In genomic region chr1:248839168-248839555, GRCh38 we compare ENCODE assay signal across 8 cellular contexts. TPM values are rescaled to one million over a fixed set of nuclear protein-coding genes. Genes with fewer than 3 reads are reported as not detected.
A peak's percentile ranks its signal among the peaks of the same experiment; 100 is the strongest.
DNase-seq lines count a peak whose midpoint lies in the region; ATAC-seq and TF ChIP-seq lines count a peak whose summit lies in the region.

No MANE protein-coding gene starts in this region.

- intact Hi-C loops in left ventricle myocardium inferior (cut with micrococcal nuclease): no loop called here
- intact Hi-C loops in Right ventricle myocardium inferior (cut with DNase I): loop anchor here (2.0 kb wide), 1 partner anchor 68 kb away; the partner anchor contains the start of gene PGBD2
- intact Hi-C loops in uterus (cut with DNase I; ENCODE audit: low total_unique reads): loop anchor here (2.0 kb wide), 1 partner anchor 20 kb away; the partner anchor contains the start of gene ZNF692

- TF ChIP-seq POLR2A in uterus (IDR thresholded peaks at IDR 0.05): no peak

- H3K4ac ChIP-seq in mesendoderm (ENCODE audit: low read depth, low read length): no peak overlapping the region

- H2AK5ac ChIP-seq in mesendoderm (ENCODE audit: low read length): no peak overlapping the region

- H3K27ac ChIP-seq in left ventricle myocardium inferior (replicated peaks): peak overlapping the region; percentile 100
- peak overlapping the region; percentile 99 for H3K27ac ChIP-seq in brain microvascular endothelial cell
- peak overlapping the region; percentile 58 for H3K27ac ChIP-seq in mesendoderm (ENCODE audit: low read depth, low read length)
- H3K27ac ChIP-seq in uterus: peak overlapping the region; percentile 99

- WGBS in mesendoderm (ENCODE audit: extremely low coverage, insufficient coverage, low lambda C conversion rate): no CpG with 5 or more reads among the region's 10 CpGs

- H3K4me1 ChIP-seq in left ventricle myocardium inferior (peaks cover 64% of the 10 kb centered on the region), mesendoderm (ENCODE audit: control insufficient read depth, low read depth, low read length) (peaks cover 5% of the 10 kb centered on the region), uterus (peaks cover 0 to 9% of the 10 kb centered on the region in 2 donors)

- peak overlapping the region; percentile 98 for H3K4me2 ChIP-seq in mesendoderm (ENCODE audit: low read length)

- peaks cover 4% of the 10 kb centered on the region for H3K79me1 ChIP-seq in mesendoderm (ENCODE audit: low read length)

- H2BK120ac ChIP-seq in mesendoderm (ENCODE audit: low read depth, low read length): no peak overlapping the region

- H3K4me3 ChIP-seq in left ventricle myocardium inferior: peak overlapping the region; percentile 91
- H3K4me3 ChIP-seq in brain microvascular endothelial cell (ENCODE audit: low read depth, low read length): peak overlapping the region; percentile 83
- peak overlapping the region; percentile 79 for H3K4me3 ChIP-seq in mesendoderm (ENCODE audit: low read length)
- H3K4me3 ChIP-seq in uterus: peak overlapping the region; percentile 90 to 93

- H3K18ac ChIP-seq in mesendoderm (ENCODE audit: low read length): no peak overlapping the region

- no peak overlapping the region for H2BK5ac ChIP-seq in mesendoderm (ENCODE audit: low read length)

- peak overlapping the region; percentile 96 for H3K9ac ChIP-seq in mesendoderm (ENCODE audit: low read length)

- H3K27me3 ChIP-seq in left ventricle myocardium inferior (ENCODE audit: low read depth): no peaks in the 10 kb centered on the region
- H3K27me3 ChIP-seq in brain microvascular endothelial cell (replicated peaks): no peaks in the 10 kb centered on the region
- no peaks in the 10 kb centered on the region for H3K27me3 ChIP-seq in mesendoderm (ENCODE audit: insufficient read depth, low read length, poor library complexity)
- no peaks in the 10 kb centered on the region for H3K27me3 ChIP-seq in uterus

- H3K79me2 ChIP-seq in mesendoderm (ENCODE audit: control insufficient read depth, insufficient read depth, low read length): peaks cover 6% of the 10 kb centered on the region

- H4K5ac ChIP-seq in mesendoderm (ENCODE audit: low read length): no peak overlapping the region

- in situ Hi-C loops in brain microvascular endothelial cell (cut with HindIII; ENCODE audit: low pct_ligation_motif_present, low sequenced_read_pairs): no loop called here

- peak overlapping the region; percentile 98 for H3K56ac ChIP-seq in mesendoderm (ENCODE audit: low read length)

- no peak overlapping the region for H4K8ac ChIP-seq in mesendoderm (ENCODE audit: low read depth, low read length)

- H3K36me3 ChIP-seq in left ventricle myocardium inferior: no peaks in the 10 kb centered on the region
- no peaks in the 10 kb centered on the region for H3K36me3 ChIP-seq in brain microvascular endothelial cell (replicated peaks)
- no peaks in the 10 kb centered on the region for H3K36me3 ChIP-seq in mesendoderm (ENCODE audit: control insufficient read depth, insufficient read depth, low read length)
- no peaks in the 10 kb centered on the region for H3K36me3 ChIP-seq in uterus

- H3K9me3 ChIP-seq in left ventricle myocardium inferior (replicated peaks) (no peaks in the 10 kb centered on the region), uterus (no peaks in the 10 kb centered on the region)

- ATAC-seq in Right ventricle myocardium inferior (no peak), HG02610 (IDR thresholded peaks at IDR 0.05; ENCODE audit: unreplicated experiment) (no peak)

- no peak overlapping the region for H3K23ac ChIP-seq in mesendoderm (ENCODE audit: low read length)

- H2BK15ac ChIP-seq in mesendoderm (replicated peaks; ENCODE audit: low read depth): no peak overlapping the region

- TF ChIP-seq CTCF in left ventricle myocardium inferior (IDR thresholded peaks at IDR 0.05; ENCODE audit: borderline replicate concordance) (no peak), brain microvascular endothelial cell (IDR thresholded peaks at IDR 0.05; ENCODE audit: low read depth, low read length, missing control alignments) (no peak), uterus (IDR thresholded peaks at IDR 0.05) (no peak)

- DNase-seq in left ventricle myocardium inferior (no peak), Right ventricle myocardium inferior (ENCODE audit: missing footprints) (no peak), brain microvascular endothelial cell (no peak), mesendoderm (no peak), uterus (no peak), cortex of kidney (lab: John Stamatoyannopoulos, UW) (no peak), kidney tubule cell (ENCODE audit: low spot score) (no peak)

RNA-seq across cellular contexts. Expression of gene ZNF672, which starts 1.1 kb away (rescaled TPM):
- total RNA-seq in left ventricle myocardium inferior: 43.1 TPM
- total RNA-seq in Right ventricle myocardium inferior: 40.3 TPM
- 19.2 TPM for polyA plus RNA-seq in mesendoderm (2013, experiment 1 of 2)
- 18.9 TPM for polyA plus RNA-seq in mesendoderm (2013, experiment 2 of 2)
- 10 to 100 TPM; 15.0 to 34.3 (median 24.0) TPM for total RNA-seq in uterus

RNA-seq across cellular contexts. Expression of gene SH3BP5L, which starts 13.4 kb away (rescaled TPM):
- total RNA-seq in left ventricle myocardium inferior (18.0 TPM), Right ventricle myocardium inferior (22.2 TPM), uterus (10 to 100 TPM in 3 of 4 donors, 1 to 10 TPM in 1; 2.6 to 29.8 (median 16.4) TPM)
- 14.0 TPM for polyA plus RNA-seq in mesendoderm (2013, experiment 1 of 2)
- polyA plus RNA-seq in mesendoderm (2013, experiment 2 of 2): 13.8 TPM

RNA-seq across cellular contexts. Expression of gene ZNF692, which starts 19.7 kb away (rescaled TPM):
- total RNA-seq in left ventricle myocardium inferior (23.0 TPM), Right ventricle myocardium inferior (20.8 TPM), uterus (10 to 100 TPM; 21.2 to 43.5 (median 29.2) TPM)
- polyA plus RNA-seq in mesendoderm (2013, experiment 1 of 2): 15.1 TPM
- polyA plus RNA-seq in mesendoderm (2013, experiment 2 of 2): 15.0 TPM
